18 cellular contexts compared by ENCODE assay signal in the genomic region with DNA sequence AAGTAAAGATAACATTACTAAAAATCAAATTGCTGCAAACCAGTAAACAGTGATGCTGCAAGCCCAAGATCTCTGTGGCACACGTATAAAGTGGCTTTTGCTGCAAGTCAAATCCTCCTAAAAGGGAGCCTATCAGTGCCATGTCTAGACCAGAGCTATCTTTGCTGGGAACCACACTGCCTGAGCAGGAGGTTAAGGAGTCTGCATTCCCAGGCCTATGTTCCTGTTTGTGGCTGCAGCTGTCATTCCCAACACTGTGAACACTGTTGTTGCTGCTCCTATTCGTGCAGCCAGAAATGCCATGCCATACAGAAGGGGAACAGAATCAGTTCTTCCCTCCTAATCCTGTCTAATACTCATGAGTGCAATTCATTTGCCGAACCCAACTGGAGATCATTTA.
DNase-seq lines count a peak whose midpoint lies in the region; ATAC-seq and TF ChIP-seq lines count a peak whose summit lies in the region.
"Had no signal": no experiment of that assay in that cellular context is flagged by ENCODE, and none has a peak within 500 bp of the region (broad histone marks: within the 10 kb centered on the region; RNA-seq: fewer than 3 reads in every experiment).

No MANE protein-coding gene starts in this region.

- in situ Hi-C loops in GM23248 (cut with MboI): no loop called here

- CTCF ChIA-PET in RWPE1 (lab: Yijun Ruan, JAX): interaction anchor here (0.6 kb wide), 1 partner anchor 1497 kb away, joined by 3 read pairs; no protein-coding TSS in a partner anchor

- no peaks in the 10 kb centered on the region for H3K27me3 ChIP-seq in GM23248 (replicated peaks; ENCODE audit: insufficient read depth)
- H3K27me3 ChIP-seq in RWPE2 (ENCODE audit: insufficient read depth, poor library complexity, severe bottlenecking): no peaks in the 10 kb centered on the region
- no peaks in the 10 kb centered on the region for H3K27me3 ChIP-seq in neural progenitor cell
- H3K27me3 ChIP-seq: breast epithelium, esophagus muscularis mucosa, suprapubic skin had no signal

- no peak overlapping the region for H3K9ac ChIP-seq in GM23248
- no peak overlapping the region for H3K9ac ChIP-seq in neural progenitor cell

- no peak for TF ChIP-seq CTCF in RWPE2 (IDR thresholded peaks at IDR 0.05; ENCODE audit: poor library complexity, severe bottlenecking)
- no peak for TF ChIP-seq CTCF in endothelial cell (IDR thresholded peaks at IDR 0.05; ENCODE audit: unreplicated experiment)
- no peak for TF ChIP-seq CTCF in neural progenitor cell (IDR thresholded peaks at IDR 0.05)
- no peak for TF ChIP-seq CTCF in RWPE1 (conservative IDR thresholded peaks at IDR 0.05; ENCODE audit: low read depth)

- no peaks in the 10 kb centered on the region for H3K27me3 Mint-ChIP-seq in endothelial cell (ENCODE audit: unreplicated experiment)
- peaks cover 2% of the 10 kb centered on the region for H3K27me3 Mint-ChIP-seq in neural progenitor cell (ENCODE audit: insufficient read depth, low read depth)
- H3K27me3 Mint-ChIP-seq in activated T-helper 17 cell treated with anti-CD3 and anti-CD28 coated beads, Interleukin-2, amount 50 U/mL, for 72 hours: no peaks in the 10 kb centered on the region
- H3K27me3 Mint-ChIP-seq: activated naive CD8-positive, alpha-beta T cell treated with anti-CD3 and anti-CD28 coated beads for 36 hours had no signal

- WGBS in GM23248 (ENCODE audit: low coverage in 1 of 2, low lambda C conversion rate in 2 of 2, missing lambda C conversion rate in 2 of 2), 2 experiments: 37 to 40% methylated on average over 3 of the region's 3 CpGs

- H3K36me3 Mint-ChIP-seq in endothelial cell (ENCODE audit: low read depth, unreplicated experiment) (no peaks in the 10 kb centered on the region), neural progenitor cell (no peaks in the 10 kb centered on the region)
- no peaks in the 10 kb centered on the region for H3K36me3 Mint-ChIP-seq in activated T-helper 17 cell treated with anti-CD3 and anti-CD28 coated beads, Interleukin-2, amount 50 U/mL, for 72 hours (ENCODE audit: low read depth)
- H3K36me3 Mint-ChIP-seq: activated naive CD8-positive, alpha-beta T cell treated with anti-CD3 and anti-CD28 coated beads for 36 hours; naive thymus-derived CD4-positive, alpha-beta T cell had no signal

- H3K4me3 ChIP-seq in GM23248 (no peak overlapping the region), RWPE2 (ENCODE audit: severe bottlenecking) (no peak overlapping the region), neural progenitor cell (no peak overlapping the region)
- H3K4me3 ChIP-seq: breast epithelium, esophagus muscularis mucosa, lower lobe of right lung, suprapubic skin had no signal

- peak; percentile 21; the same call in 1 of the 3 replicates for ATAC-seq in RWPE2 (ENCODE audit: low read depth)
- no peak for ATAC-seq in activated T-helper 17 cell treated with anti-CD3 and anti-CD28 coated beads, Interleukin-2, amount 50 U/mL, for 72 hours (replicated peaks)
- no peak for ATAC-seq in HG03039 (IDR thresholded peaks at IDR 0.05; ENCODE audit: unreplicated experiment)
- ATAC-seq: lower lobe of right lung; naive thymus-derived CD4-positive, alpha-beta T cell; Right ventricle myocardium inferior had no signal

- no peaks in the 10 kb centered on the region for H3K79me2 ChIP-seq in GM23248 (ENCODE audit: insufficient read depth)
- H3K79me2 ChIP-seq in neural progenitor cell (ENCODE audit: low read depth): no peaks in the 10 kb centered on the region

- POLR2A ChIA-PET in RWPE1 (lab: Yijun Ruan, JAX; ENCODE audit: low non-redundant PET): no interaction called here

- H3K4me2 ChIP-seq in GM23248 (ENCODE audit: unreplicated experiment): no peak overlapping the region
- H3K4me2 ChIP-seq in neural progenitor cell: no peak overlapping the region

- H3K27ac Mint-ChIP-seq in endothelial cell (ENCODE audit: unreplicated experiment) (peak overlapping the region; percentile 88), neural progenitor cell (peak overlapping the region; percentile 23)
- H3K27ac Mint-ChIP-seq in activated T-helper 17 cell treated with anti-CD3 and anti-CD28 coated beads, Interleukin-2, amount 50 U/mL, for 72 hours: no peak overlapping the region
- H3K27ac Mint-ChIP-seq: activated naive CD8-positive, alpha-beta T cell treated with anti-CD3 and anti-CD28 coated beads for 36 hours; naive thymus-derived CD4-positive, alpha-beta T cell had no signal

- H4K20me1 ChIP-seq in GM23248 (ENCODE audit: insufficient read depth) (no peaks in the 10 kb centered on the region), neural progenitor cell (ENCODE audit: low read depth) (no peaks in the 10 kb centered on the region)

- no peak overlapping the region for H3K27ac ChIP-seq in GM23248
- no peak overlapping the region for H3K27ac ChIP-seq in RWPE2 (ENCODE audit: poor library complexity, severe bottlenecking)
- H3K27ac ChIP-seq in neural progenitor cell: no peak overlapping the region
- no peak overlapping the region for H3K27ac ChIP-seq in RWPE1
- H3K27ac ChIP-seq: breast epithelium, esophagus muscularis mucosa, lower lobe of right lung, suprapubic skin had no signal

- H3K4me3 Mint-ChIP-seq in endothelial cell (ENCODE audit: unreplicated experiment): no peak overlapping the region
- no peak overlapping the region for H3K4me3 Mint-ChIP-seq in neural progenitor cell
- H3K4me3 Mint-ChIP-seq in activated T-helper 17 cell treated with anti-CD3 and anti-CD28 coated beads, Interleukin-2, amount 50 U/mL, for 72 hours: no peak overlapping the region
- H3K4me3 Mint-ChIP-seq: activated naive CD8-positive, alpha-beta T cell treated with anti-CD3 and anti-CD28 coated beads for 36 hours; naive thymus-derived CD4-positive, alpha-beta T cell had no signal

- H3K9me3 Mint-ChIP-seq in endothelial cell (ENCODE audit: unreplicated experiment) (no peaks in the 10 kb centered on the region), neural progenitor cell (no peaks in the 10 kb centered on the region)
- H3K9me3 Mint-ChIP-seq in activated T-helper 17 cell treated with anti-CD3 and anti-CD28 coated beads, Interleukin-2, amount 50 U/mL, for 72 hours: no peaks in the 10 kb centered on the region
- H3K9me3 Mint-ChIP-seq: activated naive CD8-positive, alpha-beta T cell treated with anti-CD3 and anti-CD28 coated beads for 36 hours had no signal

- DNase-seq in GM23248: no peak
- DNase-seq in RWPE2 (ENCODE audit: low spot score): no peak
- peak; percentile 22 for DNase-seq in endothelial cell (ENCODE audit: low spot score)
- DNase-seq in neural progenitor cell (ENCODE audit: low spot score): peak; percentile 52
- DNase-seq in HT-29 (ENCODE audit: low spot score): no peak
- DNase-seq in RWPE1 (ENCODE audit: low spot score): no peak
- DNase-seq: activated CD8-positive, alpha-beta memory T cell treated with anti-CD3 and anti-CD28 coated beads for 24 hours; activated naive CD8-positive, alpha-beta T cell treated with anti-CD3 and anti-CD28 coated beads for 36 hours; GDM1; lower lobe of right lung; naive thymus-derived CD4-positive, alpha-beta T cell; NCI-H345 had no signal

- H2AFZ ChIP-seq in GM23248: peak overlapping the region; percentile 58
- H2AFZ ChIP-seq in neural progenitor cell (replicated peaks): peak overlapping the region; percentile 26

- H3K4me1 ChIP-seq in GM23248 (ENCODE audit: insufficient read depth) (no peaks in the 10 kb centered on the region), RWPE2 (ENCODE audit: insufficient read depth, poor library complexity, severe bottlenecking) (no peaks in the 10 kb centered on the region), neural progenitor cell (no peaks in the 10 kb centered on the region)
- H3K4me1 ChIP-seq: breast epithelium, esophagus muscularis mucosa, lower lobe of right lung, suprapubic skin had no signal

- H3F3A ChIP-seq in GM23248 (ENCODE audit: insufficient read depth) (no peaks in the 10 kb centered on the region), neural progenitor cell (ENCODE audit: low read depth) (no peaks in the 10 kb centered on the region)

- H3K36me3 ChIP-seq in GM23248 (ENCODE audit: low read depth): no peaks in the 10 kb centered on the region
- no peaks in the 10 kb centered on the region for H3K36me3 ChIP-seq in RWPE2 (ENCODE audit: low read depth)
- no peaks in the 10 kb centered on the region for H3K36me3 ChIP-seq in neural progenitor cell
- H3K36me3 ChIP-seq: breast epithelium, esophagus muscularis mucosa, lower lobe of right lung, suprapubic skin had no signal

- H3K9me3 ChIP-seq in GM23248 (ENCODE audit: low read depth): no peaks in the 10 kb centered on the region
- H3K9me3 ChIP-seq in RWPE2 (ENCODE audit: severe bottlenecking): no peaks in the 10 kb centered on the region
- no peaks in the 10 kb centered on the region for H3K9me3 ChIP-seq in neural progenitor cell (ENCODE audit: low read depth)
- H3K9me3 ChIP-seq: breast epithelium, lower lobe of right lung, suprapubic skin had no signal

- H3K9me2 ChIP-seq in GM23248 (ENCODE audit: insufficient read depth): no peaks in the 10 kb centered on the region

- H3K4me1 Mint-ChIP-seq in endothelial cell (ENCODE audit: unreplicated experiment) (peaks cover 26% of the 10 kb centered on the region), neural progenitor cell (peaks cover 7% of the 10 kb centered on the region)
- no peaks in the 10 kb centered on the region for H3K4me1 Mint-ChIP-seq in activated T-helper 17 cell treated with anti-CD3 and anti-CD28 coated beads, Interleukin-2, amount 50 U/mL, for 72 hours
- H3K4me1 Mint-ChIP-seq: naive thymus-derived CD4-positive, alpha-beta T cell had no signal

Comparison
In these comparisons a context has a peak if more than half of its experiments do, and no peak if none do; other contexts are left out.
1. DNase-seq: peak in endothelial cell (single experiment) and neural progenitor cell (single experiment); none in GM23248 (single experiment), RWPE2 (single experiment), HT-29 (single experiment) and RWPE1 (single experiment).